Comparison of ENCODE assay signal across 13 cellular contexts in genomic region chr11:93131709-93132108, GRCh38.
A peak's percentile ranks its signal among the peaks of the same experiment; 100 is the strongest.
DNase-seq lines count a peak whose midpoint lies in the region; ATAC-seq and TF ChIP-seq lines count a peak whose summit lies in the region.
"Had no signal": no experiment of that assay in that cellular context is flagged by ENCODE, and none has a peak within 500 bp of the region (broad histone marks: within the 10 kb centered on the region; RNA-seq: fewer than 3 reads in every experiment).

No MANE protein-coding gene starts in this region.

- H3K4me1 Mint-ChIP-seq in stimulated activated effector memory CD8-positive, alpha-beta T cell treated with anti-CD3 and anti-CD28 coated beads, Interleukin-12 subunit alpha, Interleukin-12 subunit beta, amount 100 ng/mL, for 72 hours = no peaks in the 10 kb centered on the region
- H3K4me1 Mint-ChIP-seq: activated T-helper 17 cell treated with anti-CD3 and anti-CD28 coated beads, Interleukin-2, amount 50 U/mL, for 72 hours; naive thymus-derived CD4-positive, alpha-beta T cell had no signal

- H2AFZ ChIP-seq in PC-3 (ENCODE audit: low read length) = no peak overlapping the region

- H3F3A ChIP-seq in PC-3 (ENCODE audit: low read length, unreplicated experiment) = no peaks in the 10 kb centered on the region

- no peaks in the 10 kb centered on the region for H3K9me3 ChIP-seq in PC-3 (ENCODE audit: low read length)
- no peaks in the 10 kb centered on the region for H3K9me3 ChIP-seq in aorta (ENCODE audit: control insufficient read depth, low read length)

- H3K9ac ChIP-seq in PC-3 (ENCODE audit: low read length) = no peak overlapping the region

- H3K36me3 ChIP-seq in PC-3 (ENCODE audit: low read depth, low read length) (no peaks in the 10 kb centered on the region), aorta (ENCODE audit: control insufficient read depth in 1 of 2, insufficient read depth in 2 of 2, low read length in 1 of 2) (no peaks in the 10 kb centered on the region)

- no peaks in the 10 kb centered on the region for H4K20me1 ChIP-seq in PC-3 (ENCODE audit: low read length)

- no peak overlapping the region for H3K27ac ChIP-seq in PC-3 (ENCODE audit: low read length)
- H3K27ac ChIP-seq in aorta (ENCODE audit: low read depth in 1 of 2, low read length in 2 of 2) = no peak overlapping the region
- H3K27ac ChIP-seq: coronary artery had no signal

- no TSS peak for BruUV-seq in PC-3 (replicated peaks; lab: Mats Ljungman, UMichigan)

- 42 to 46% methylated on average over 2 of the region's 2 CpGs for WGBS in aorta, 2 donors

- H3K4me3 Mint-ChIP-seq in stimulated activated effector memory CD8-positive, alpha-beta T cell treated with anti-CD3 and anti-CD28 coated beads, Interleukin-12 subunit alpha, Interleukin-12 subunit beta, amount 100 ng/mL, for 72 hours = no peak overlapping the region
- H3K4me3 Mint-ChIP-seq: activated T-helper 17 cell treated with anti-CD3 and anti-CD28 coated beads, Interleukin-2, amount 50 U/mL, for 72 hours; naive thymus-derived CD4-positive, alpha-beta T cell had no signal

- POLR2A ChIA-PET in GM10248 (lab: Yijun Ruan, JAX) (no interaction called here), PC-3 (lab: Charles Lee; ENCODE audit: unreplicated experiment) (no interaction called here)

- no peaks in the 10 kb centered on the region for H3K36me3 Mint-ChIP-seq in stimulated activated effector memory CD8-positive, alpha-beta T cell treated with anti-CD3 and anti-CD28 coated beads, Interleukin-12 subunit alpha, Interleukin-12 subunit beta, amount 100 ng/mL, for 72 hours

- no peak for DNase-seq in GM10248 (ENCODE audit: extremely low spot score)
- peak; percentile 46 for DNase-seq in NB4 (ENCODE audit: low read depth)
- DNase-seq in PC-3 = peak; percentile 8
- DNase-seq in lung microvascular endothelial cell (ENCODE audit: low read depth in 2 of 2) = peak; percentile 10 to 13
- no peak for DNase-seq in stimulated activated effector memory CD8-positive, alpha-beta T cell treated with anti-CD3 and anti-CD28 coated beads, Interleukin-12 subunit alpha, Interleukin-12 subunit beta, amount 100 ng/mL, for 72 hours (ENCODE audit: low spot score in 2 of 2)
- no peak for DNase-seq in aorta
- DNase-seq in kidney tubule cell (ENCODE audit: low spot score) = no peak
- DNase-seq: naive thymus-derived CD4-positive, alpha-beta T cell; NCI-H1694; stimulated activated CD4-positive, alpha-beta T cell treated with anti-CD3 and anti-CD28 coated beads, Interleukin-4, amount 100 ng/mL, for 1 hour had no signal

- ATAC-seq in PC-3 (no peak), aorta (ENCODE audit: low FRiP score) (no peak), GM19351 (IDR thresholded peaks at IDR 0.05; ENCODE audit: unreplicated experiment) (no peak)
- ATAC-seq in stimulated activated effector memory CD8-positive, alpha-beta T cell treated with anti-CD3 and anti-CD28 coated beads, Interleukin-12 subunit alpha, Interleukin-12 subunit beta, amount 100 ng/mL, for 72 hours = no peak
- ATAC-seq: activated T-helper 17 cell treated with anti-CD3 and anti-CD28 coated beads, Interleukin-2, amount 50 U/mL, for 72 hours; naive thymus-derived CD4-positive, alpha-beta T cell had no signal

- H3K4me1 ChIP-seq in PC-3 (ENCODE audit: insufficient read depth, low read length) = no peaks in the 10 kb centered on the region
- no peaks in the 10 kb centered on the region for H3K4me1 ChIP-seq in aorta (ENCODE audit: control insufficient read depth in 1 of 2, insufficient read depth in 2 of 2, low read length in 2 of 2)

- no peaks in the 10 kb centered on the region for H3K9me2 ChIP-seq in PC-3 (replicated peaks; ENCODE audit: low read length)

- H3K4me3 ChIP-seq in NB4 (ENCODE audit: low read depth, low read length) (no peak overlapping the region), PC-3 (ENCODE audit: low read length) (no peak overlapping the region), aorta (ENCODE audit: low read length in 2 of 2) (no peak overlapping the region)
- H3K4me3 ChIP-seq: coronary artery had no signal

- H3K27me3 ChIP-seq in PC-3 (ENCODE audit: low read length) (no peaks in the 10 kb centered on the region), aorta (ENCODE audit: control insufficient read depth in 1 of 2, insufficient read depth in 2 of 2, low read length in 1 of 2) (no peaks in the 10 kb centered on the region)

- H3K27ac Mint-ChIP-seq in stimulated activated effector memory CD8-positive, alpha-beta T cell treated with anti-CD3 and anti-CD28 coated beads, Interleukin-12 subunit alpha, Interleukin-12 subunit beta, amount 100 ng/mL, for 72 hours = no peak overlapping the region
- H3K27ac Mint-ChIP-seq: activated T-helper 17 cell treated with anti-CD3 and anti-CD28 coated beads, Interleukin-2, amount 50 U/mL, for 72 hours; naive thymus-derived CD4-positive, alpha-beta T cell had no signal

- CTCF ChIA-PET in GM10248 (lab: Yijun Ruan, JAX) (no interaction called here), PC-3 (lab: Charles Lee) (no interaction called here)

- intact Hi-C loops in PC-3 (cut with micrococcal nuclease) (no loop called here), aorta (cut with DNase I) (no loop called here)

- TF ChIP-seq CTCF in GM10248 (IDR thresholded peaks at IDR 0.05; ENCODE audit: control extremely low read depth, extremely low read depth, low read depth, missing control alignments) = peak; percentile 12
- peak; percentile 41 for TF ChIP-seq CTCF in NB4 (IDR thresholded peaks at IDR 0.05; ENCODE audit: low read depth, low read length)
- TF ChIP-seq CTCF in PC-3 (conservative IDR thresholded peaks at IDR 0.05; ENCODE audit: low read depth, low read length) = peak; percentile 26; the same call in 1 of the 2 replicates

- TF ChIP-seq POLR2A in NB4 (IDR thresholded peaks at IDR 0.05; ENCODE audit: extremely low read depth, insufficient read length) = no peak

- H3K79me2 ChIP-seq in PC-3 (ENCODE audit: low read length) = no peaks in the 10 kb centered on the region

- H3K4me2 ChIP-seq in PC-3 (ENCODE audit: low read length) = no peak overlapping the region

- H3K9me3 Mint-ChIP-seq in stimulated activated effector memory CD8-positive, alpha-beta T cell treated with anti-CD3 and anti-CD28 coated beads, Interleukin-12 subunit alpha, Interleukin-12 subunit beta, amount 100 ng/mL, for 72 hours = no peaks in the 10 kb centered on the region
- H3K9me3 Mint-ChIP-seq: activated T-helper 17 cell treated with anti-CD3 and anti-CD28 coated beads, Interleukin-2, amount 50 U/mL, for 72 hours had no signal

Comparison
In these comparisons a context has a peak if more than half of its experiments do, and no peak if none do; other contexts are left out.
1. DNase-seq: peak in NB4 (single experiment), PC-3 (single experiment) and lung microvascular endothelial cell (2 of 2); none in GM10248 (single experiment), stimulated activated effector memory CD8-positive, alpha-beta T cell treated with anti-CD3 and anti-CD28 coated beads, Interleukin-12 subunit alpha, Interleukin-12 subunit beta, amount 100 ng/mL, for 72 hours (0 of 2), aorta (0 of 2) and kidney tubule cell (single experiment).
2. Peak in every context shown above with its lines, with median percentiles within 50 percentile points of each other: CTCF ChIP-seq.